In genomic region chr3:32297366-32297765, GRCh38 we compare ENCODE assay signal across 11 cellular contexts. TPM values are rescaled to one million over a fixed set of nuclear protein-coding genes. Genes with fewer than 3 reads are reported as not detected.
DNase-seq lines count a peak whose midpoint lies in the region; ATAC-seq, FAIRE-seq and TF ChIP-seq lines count a peak whose summit lies in the region.
"Had no signal": no experiment of that assay in that cellular context is flagged by ENCODE, and none has a peak within 500 bp of the region (broad histone marks: within the 10 kb centered on the region; RNA-seq: fewer than 3 reads in every experiment).

No MANE protein-coding gene starts in this region.

- H3K4me2 ChIP-seq in parathyroid adenoma (ENCODE audit: low read length) = no peak overlapping the region

- ATAC-seq in activated CD4-positive, alpha-beta T cell treated with anti-CD3 and anti-CD28 coated beads for 36 hours = peak; percentile 76
- ATAC-seq in SK-N-SH treated with all-trans-retinoic acid at 6 μM for 48 hours (no peak), heart left ventricle (no peak)

- no peak overlapping the region for H3K4me3 ChIP-seq in CD8-positive, alpha-beta memory T cell (ENCODE audit: low read length)
- H3K4me3 ChIP-seq in parathyroid adenoma (ENCODE audit: low read depth, low read length) = no peak overlapping the region
- H3K4me3 ChIP-seq in suprapubic skin = no peak overlapping the region
- H3K4me3 ChIP-seq in heart left ventricle = no peak overlapping the region
- H3K4me3 ChIP-seq: lung, smooth muscle cell had no signal

- no peaks in the 10 kb centered on the region for H3K9me3 Mint-ChIP-seq in CD8-positive, alpha-beta memory T cell
- H3K9me3 Mint-ChIP-seq in activated CD4-positive, alpha-beta T cell treated with anti-CD3 and anti-CD28 coated beads for 36 hours (ENCODE audit: low read depth) = no peaks in the 10 kb centered on the region
- H3K9me3 Mint-ChIP-seq: stimulated activated naive B cell treated with anti-CD40 and anti-IgM and Interleukin-4, amounts not matched to agents 10 μg/mL and 1 μg/mL and 100 μg/mL, for 72 hours had no signal

- TF ChIP-seq POLR2A in suprapubic skin (IDR thresholded peaks at IDR 0.05) = no peak
- no peak for TF ChIP-seq POLR2A in heart left ventricle (IDR thresholded peaks at IDR 0.05)

- WGBS in suprapubic skin = 93% methylated on average over 5 of the region's 5 CpGs
- WGBS in heart left ventricle, 4 donors = 92 to 95% (median 94%) methylated on average over 5 of the region's 5 CpGs

- DNase-seq in CD8-positive, alpha-beta memory T cell = peak in 4 of 5 donors; percentile 8 to 62 (median 12)
- DNase-seq in activated CD4-positive, alpha-beta T cell treated with anti-CD3 and anti-CD28 coated beads for 36 hours = peak; percentile 57
- DNase-seq in activated T-helper 9 cell treated with anti-CD3 and anti-CD28 coated beads, Interleukin-2, amount 50 U/mL, for 16 hours (ENCODE audit: low read depth) = peak; percentile 42
- no peak for DNase-seq in urothelium cell line (ENCODE audit: low spot score)
- no peak for DNase-seq in suprapubic skin (ENCODE audit: low spot score in 2 of 2)
- DNase-seq in heart left ventricle = no peak

- intact Hi-C loops in activated CD4-positive, alpha-beta T cell treated with anti-CD3 and anti-CD28 coated beads for 36 hours (cut with DNase I, micrococcal nuclease) = loop anchor here (2.0 to 5.0 kb wide), 5 partner anchors 77 to 170 kb away; no protein-coding TSS in a partner anchor
- intact Hi-C loops in heart left ventricle (cut with DNase I) = loop anchor here (2.0 to 10.0 kb wide), 13 partner anchors 39 to 177 kb away; partner anchors contain the start of gene CMTM7 (in 4 of the 10)

- peaks cover 30% of the 10 kb centered on the region for H3K79me2 ChIP-seq in parathyroid adenoma

- H3K27me3 Mint-ChIP-seq in CD8-positive, alpha-beta memory T cell = peaks cover 0 to 3% of the 10 kb centered on the region in 2 donors
- H3K27me3 Mint-ChIP-seq in activated CD4-positive, alpha-beta T cell treated with anti-CD3 and anti-CD28 coated beads for 36 hours = no peaks in the 10 kb centered on the region
- H3K27me3 Mint-ChIP-seq: stimulated activated naive B cell treated with anti-CD40 and anti-IgM and Interleukin-4, amounts not matched to agents 10 μg/mL and 1 μg/mL and 100 μg/mL, for 72 hours had no signal

- no peak overlapping the region for H3K9ac ChIP-seq in parathyroid adenoma

- no peak overlapping the region for H2AFZ ChIP-seq in parathyroid adenoma

- TF ChIP-seq CTCF in parathyroid adenoma (IDR thresholded peaks at IDR 0.05) (no peak), suprapubic skin (IDR thresholded peaks at IDR 0.05) (no peak), heart left ventricle (IDR thresholded peaks at IDR 0.05) (no peak)

- no peaks in the 10 kb centered on the region for H3K36me3 ChIP-seq in CD8-positive, alpha-beta memory T cell (ENCODE audit: insufficient read depth, low read length)
- no peaks in the 10 kb centered on the region for H3K36me3 ChIP-seq in parathyroid adenoma (ENCODE audit: control insufficient read depth, insufficient read depth, low read length)
- no peaks in the 10 kb centered on the region for H3K36me3 ChIP-seq in suprapubic skin
- H3K36me3 ChIP-seq in heart left ventricle = no peaks in the 10 kb centered on the region

- H3K9me3 ChIP-seq in CD8-positive, alpha-beta memory T cell (ENCODE audit: low read length) = no peaks in the 10 kb centered on the region
- no peaks in the 10 kb centered on the region for H3K9me3 ChIP-seq in parathyroid adenoma (ENCODE audit: control insufficient read depth, low read length)
- H3K9me3 ChIP-seq in suprapubic skin = no peaks in the 10 kb centered on the region
- no peaks in the 10 kb centered on the region for H3K9me3 ChIP-seq in heart left ventricle

- H3K4me1 ChIP-seq in CD8-positive, alpha-beta memory T cell (ENCODE audit: insufficient read depth, low read length) = peaks cover 25% of the 10 kb centered on the region
- H3K4me1 ChIP-seq in parathyroid adenoma (peaks cover 32% of the 10 kb centered on the region), suprapubic skin (peaks cover 4% of the 10 kb centered on the region), heart left ventricle (peaks cover 0 to 13% (median 5%) of the 10 kb centered on the region in 12 donors)

- POLR2A ChIA-PET in CD8-positive, alpha-beta memory T cell (lab: Charles Lee) = interaction anchor here (0.7 to 1.0 kb wide), 2 partner anchors 9 to 126 kb away, joined by 3 to 5 read pairs; no protein-coding TSS in a partner anchor
- POLR2A ChIA-PET in activated CD4-positive, alpha-beta T cell treated with anti-CD3 and anti-CD28 coated beads for 36 hours (lab: Charles Lee) = interaction anchor here (0.6 kb wide), 2 partner anchors 370 to 1584 kb away, joined by 3 to 5 read pairs; no protein-coding TSS in a partner anchor

- no peak overlapping the region for H3K27ac ChIP-seq in CD8-positive, alpha-beta memory T cell (ENCODE audit: low read depth, low read length)
- H3K27ac ChIP-seq in parathyroid adenoma (peak overlapping the region; percentile 33), suprapubic skin (no peak overlapping the region), heart left ventricle (no peak overlapping the region)

- peak overlapping the region in 7 of 8 donors; percentile 59 to 89 (median 76) for H3K27ac Mint-ChIP-seq in CD8-positive, alpha-beta memory T cell
- H3K27ac Mint-ChIP-seq in activated CD4-positive, alpha-beta T cell treated with anti-CD3 and anti-CD28 coated beads for 36 hours = peak overlapping the region; percentile 29
- H3K27ac Mint-ChIP-seq: stimulated activated naive B cell treated with anti-CD40 and anti-IgM and Interleukin-4, amounts not matched to agents 10 μg/mL and 1 μg/mL and 100 μg/mL, for 72 hours had no signal

- no peak for FAIRE-seq in urothelium cell line (lab: Jason Lieb, UNC)

- H3K4me3 Mint-ChIP-seq in CD8-positive, alpha-beta memory T cell = peak overlapping the region in 4 of 7 donors; percentile 12 to 62 (median 18)
- no peak overlapping the region for H3K4me3 Mint-ChIP-seq in activated CD4-positive, alpha-beta T cell treated with anti-CD3 and anti-CD28 coated beads for 36 hours
- H3K4me3 Mint-ChIP-seq: stimulated activated naive B cell treated with anti-CD40 and anti-IgM and Interleukin-4, amounts not matched to agents 10 μg/mL and 1 μg/mL and 100 μg/mL, for 72 hours had no signal

- peaks cover 14 to 33% (median 20%) of the 10 kb centered on the region in 3 donors for H3K4me1 Mint-ChIP-seq in CD8-positive, alpha-beta memory T cell
- H3K4me1 Mint-ChIP-seq in activated CD4-positive, alpha-beta T cell treated with anti-CD3 and anti-CD28 coated beads for 36 hours = peaks cover 39% of the 10 kb centered on the region

- CTCF ChIA-PET in CD8-positive, alpha-beta memory T cell (lab: Charles Lee) = interaction anchor here (0.6 to 4.4 kb wide), 14 partner anchors 9 to 171 kb away, joined by 3 to 36 read pairs (median 4); no protein-coding TSS in a partner anchor
- CTCF ChIA-PET in activated CD4-positive, alpha-beta T cell treated with anti-CD3 and anti-CD28 coated beads for 36 hours (lab: Charles Lee) = interaction anchor here (0.6 to 5.7 kb wide), 31 partner anchors 9 to 338 kb away, joined by 3 to 50 read pairs (median 4); partner anchors contain the start of gene CMTM8

- TF ChIP-seq EP300 in suprapubic skin (IDR thresholded peaks at IDR 0.05) = no peak

- H3K27me3 ChIP-seq in CD8-positive, alpha-beta memory T cell (ENCODE audit: insufficient read depth, low read length, poor library complexity, severe bottlenecking) = no peaks in the 10 kb centered on the region
- H3K27me3 ChIP-seq in parathyroid adenoma (ENCODE audit: control insufficient read depth, insufficient read depth, low read length) (no peaks in the 10 kb centered on the region), suprapubic skin (no peaks in the 10 kb centered on the region), heart left ventricle (no peaks in the 10 kb centered on the region)

- peaks cover 0 to 3% (median 0%) of the 10 kb centered on the region in 3 donors for H3K36me3 Mint-ChIP-seq in CD8-positive, alpha-beta memory T cell
- no peaks in the 10 kb centered on the region for H3K36me3 Mint-ChIP-seq in activated CD4-positive, alpha-beta T cell treated with anti-CD3 and anti-CD28 coated beads for 36 hours (ENCODE audit: low read depth)
- H3K36me3 Mint-ChIP-seq: stimulated activated naive B cell treated with anti-CD40 and anti-IgM and Interleukin-4, amounts not matched to agents 10 μg/mL and 1 μg/mL and 100 μg/mL, for 72 hours had no signal

TF ChIP-seq in SK-N-SH treated with all-trans-retinoic acid at 6 μM for 48 hours, 23 proteins besides CTCF, POLR2A, EP300 and RAD21 (continues in another document):
- TF ChIP-seq BACH2 (CRISPR knock-in tag; IDR thresholded peaks at IDR 0.05; ENCODE audit: borderline replicate concordance) = no peak
- TF ChIP-seq CREB5 (CRISPR knock-in tag; IDR thresholded peaks at IDR 0.05; ENCODE audit: low read depth) = no peak
- TF ChIP-seq ARNTL (CRISPR knock-in tag; IDR thresholded peaks at IDR 0.05; ENCODE audit: borderline replicate concordance, low read depth) = no peak
- TF ChIP-seq TOX (CRISPR knock-in tag; IDR thresholded peaks at IDR 0.05; ENCODE audit: borderline replicate concordance) = no peak
- no peak for TF ChIP-seq OSR1 (CRISPR knock-in tag; IDR thresholded peaks at IDR 0.05)
- no peak for TF ChIP-seq ESRRG (CRISPR knock-in tag; IDR thresholded peaks at IDR 0.05)
- TF ChIP-seq ZNF70 (CRISPR knock-in tag; IDR thresholded peaks at IDR 0.05) = no peak
- no peak for TF ChIP-seq ISL1 (CRISPR knock-in tag; IDR thresholded peaks at IDR 0.05)
- no peak for TF ChIP-seq ZC3H10 (CRISPR knock-in tag; IDR thresholded peaks at IDR 0.05)

RNA-seq across cellular contexts. Expression of gene CMTM8, which starts 58.9 kb away (rescaled TPM):
- 1 to 10 TPM; 3.3 to 4.1 TPM for total RNA-seq in CD8-positive, alpha-beta memory T cell
- polyA plus RNA-seq in CD8-positive, alpha-beta memory T cell = 3.3 TPM
- total RNA-seq in activated CD4-positive, alpha-beta T cell treated with anti-CD3 and anti-CD28 coated beads for 36 hours = 1 to 10 TPM; 8.1 to 9.3 TPM
- total RNA-seq in suprapubic skin (10 to 100 TPM in 2 of 4 donors, 1 to 10 TPM in 2; 7.4 to 16.3 (median 10.6) TPM), heart left ventricle (10 to 100 TPM in 1 of 9 donors, 1 to 10 TPM in 8; 1.7 to 12.1 (median 3.5) TPM)
- 1 to 10 TPM; 4.8 to 6.4 TPM for polyA plus RNA-seq in heart left ventricle

Comparison
In these comparisons a context has a peak if more than half of its experiments do, and no peak if none do; other contexts are left out.
1. DNase-seq: peak in CD8-positive, alpha-beta memory T cell (4 of 5), activated CD4-positive, alpha-beta T cell treated with anti-CD3 and anti-CD28 coated beads for 36 hours (single experiment) and activated T-helper 9 cell treated with anti-CD3 and anti-CD28 coated beads, Interleukin-2, amount 50 U/mL, for 16 hours (single experiment); none in urothelium cell line (single experiment), suprapubic skin (0 of 2) and heart left ventricle (0 of 5).